In the genomic region with DNA sequence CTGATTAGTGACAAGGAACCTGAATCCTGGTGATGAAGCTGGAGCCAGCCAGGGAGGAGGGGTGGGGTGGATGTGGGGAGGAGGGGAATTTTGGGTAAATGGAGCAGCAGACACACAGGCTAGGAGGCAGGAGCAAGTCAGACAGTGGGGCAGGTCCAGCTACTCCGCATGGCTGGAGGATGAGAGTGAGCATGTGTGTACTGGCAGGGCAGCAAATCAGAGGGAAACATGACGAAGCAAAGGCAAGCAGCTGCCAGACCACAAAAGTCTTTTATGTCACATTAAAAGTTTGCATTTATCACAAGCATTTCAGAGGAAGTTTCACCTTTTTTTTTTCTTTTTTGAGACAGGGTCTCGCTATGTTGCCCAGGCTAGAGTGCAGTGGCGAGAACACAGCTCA, we compare ENCODE assay signal across 1 cellular context.
TF ChIP-seq lines count a peak whose summit lies in the region.

No MANE protein-coding gene starts in this region.

TF ChIP-seq in SK-N-SH treated with all-trans-retinoic acid at 6 μM for 48 hours, 23 proteins besides CTCF, POLR2A, EP300 and RAD21 (continued from another document):
- no peak for TF ChIP-seq TSHZ2 (CRISPR knock-in tag; IDR thresholded peaks at IDR 0.05)
- TF ChIP-seq ARNTL (CRISPR knock-in tag; IDR thresholded peaks at IDR 0.05; ENCODE audit: borderline replicate concordance, low read depth): no peak
- no peak for TF ChIP-seq ZFP30 (CRISPR knock-in tag; IDR thresholded peaks at IDR 0.05)
- TF ChIP-seq BACH2 (CRISPR knock-in tag; IDR thresholded peaks at IDR 0.05; ENCODE audit: borderline replicate concordance): no peak
- no peak for TF ChIP-seq PPARA (CRISPR knock-in tag; IDR thresholded peaks at IDR 0.05; ENCODE audit: borderline replicate concordance)
- no peak for TF ChIP-seq TOX (CRISPR knock-in tag; IDR thresholded peaks at IDR 0.05; ENCODE audit: borderline replicate concordance)
- TF ChIP-seq ZC3H10 (CRISPR knock-in tag; IDR thresholded peaks at IDR 0.05): no peak
- no peak for TF ChIP-seq ISL1 (CRISPR knock-in tag; IDR thresholded peaks at IDR 0.05)
- TF ChIP-seq ESRRG (CRISPR knock-in tag; IDR thresholded peaks at IDR 0.05): no peak
- no peak for TF ChIP-seq RARB (CRISPR knock-in tag; IDR thresholded peaks at IDR 0.05)
- TF ChIP-seq GLIS3 (CRISPR knock-in tag; IDR thresholded peaks at IDR 0.05): no peak
- TF ChIP-seq, protein P1, sequence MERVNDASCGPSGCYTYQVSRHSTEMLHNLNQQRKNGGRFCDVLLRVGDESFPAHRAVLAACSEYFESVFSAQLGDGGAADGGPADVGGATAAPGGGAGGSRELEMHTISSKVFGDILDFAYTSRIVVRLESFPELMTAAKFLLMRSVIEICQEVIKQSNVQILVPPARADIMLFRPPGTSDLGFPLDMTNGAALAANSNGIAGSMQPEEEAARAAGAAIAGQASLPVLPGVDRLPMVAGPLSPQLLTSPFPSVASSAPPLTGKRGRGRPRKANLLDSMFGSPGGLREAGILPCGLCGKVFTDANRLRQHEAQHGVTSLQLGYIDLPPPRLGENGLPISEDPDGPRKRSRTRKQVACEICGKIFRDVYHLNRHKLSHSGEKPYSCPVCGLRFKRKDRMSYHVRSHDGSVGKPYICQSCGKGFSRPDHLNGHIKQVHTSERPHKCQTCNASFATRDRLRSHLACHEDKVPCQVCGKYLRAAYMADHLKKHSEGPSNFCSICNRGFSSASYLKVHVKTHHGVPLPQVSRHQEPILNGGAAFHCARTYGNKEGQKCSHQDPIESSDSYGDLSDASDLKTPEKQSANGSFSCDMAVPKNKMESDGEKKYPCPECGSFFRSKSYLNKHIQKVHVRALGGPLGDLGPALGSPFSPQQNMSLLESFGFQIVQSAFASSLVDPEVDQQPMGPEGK (CRISPR knock-in tag; IDR thresholded peaks at IDR 0.05; ENCODE audit: borderline replicate concordance): no peak
- TF ChIP-seq CSDC2 (CRISPR knock-in tag; IDR thresholded peaks at IDR 0.05): no peak
